ENCODE assay signal across 8 cellular contexts in the genomic region with DNA sequence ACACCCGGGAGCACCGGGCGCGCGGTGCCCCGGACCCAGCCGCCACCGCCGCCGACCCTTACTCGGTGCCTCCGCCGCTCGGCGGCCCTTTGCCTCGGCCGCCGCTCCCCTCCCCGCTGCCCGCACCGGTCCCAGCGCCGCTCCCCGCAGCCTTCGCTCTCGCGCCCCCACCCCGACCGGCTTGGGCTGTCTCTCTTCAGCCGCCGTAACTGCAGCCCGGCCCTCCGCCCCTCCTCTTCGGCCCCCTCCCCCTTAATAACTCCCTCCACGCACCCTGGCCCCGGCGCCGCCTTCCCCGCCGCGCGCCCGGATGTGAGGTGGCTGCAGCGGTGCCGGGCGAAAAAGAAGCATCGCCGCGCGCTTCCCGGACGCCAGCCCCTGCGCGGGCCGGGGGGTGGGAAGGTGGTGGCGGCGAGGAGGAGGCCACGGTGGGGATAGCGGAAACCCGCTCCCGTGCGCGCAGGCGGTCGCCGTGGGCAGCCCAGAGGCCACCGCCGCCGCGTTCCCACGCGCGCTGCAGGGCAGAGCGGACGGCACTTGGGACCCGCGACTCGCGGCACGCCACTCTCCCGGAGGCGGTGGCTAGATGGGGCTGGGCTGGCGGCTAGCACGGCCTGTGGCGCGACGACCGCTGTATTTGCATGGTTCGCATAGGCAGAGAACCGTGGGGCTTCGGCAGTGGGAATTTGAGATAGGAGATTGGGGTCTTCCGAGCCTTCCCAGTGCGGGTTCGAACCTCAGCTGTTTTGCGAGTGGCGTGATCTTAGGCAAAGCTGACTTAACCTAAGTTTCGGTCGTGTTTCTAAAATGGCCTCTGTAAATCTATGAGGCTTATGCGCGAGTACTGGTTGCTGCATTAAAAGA. TPM values are rescaled to one million over a fixed set of nuclear protein-coding genes. Genes with fewer than 3 reads are reported as not detected.
DNase-seq lines count a peak whose midpoint lies in the region; ATAC-seq, FAIRE-seq and TF ChIP-seq lines count a peak whose summit lies in the region.

A gene with protein sequence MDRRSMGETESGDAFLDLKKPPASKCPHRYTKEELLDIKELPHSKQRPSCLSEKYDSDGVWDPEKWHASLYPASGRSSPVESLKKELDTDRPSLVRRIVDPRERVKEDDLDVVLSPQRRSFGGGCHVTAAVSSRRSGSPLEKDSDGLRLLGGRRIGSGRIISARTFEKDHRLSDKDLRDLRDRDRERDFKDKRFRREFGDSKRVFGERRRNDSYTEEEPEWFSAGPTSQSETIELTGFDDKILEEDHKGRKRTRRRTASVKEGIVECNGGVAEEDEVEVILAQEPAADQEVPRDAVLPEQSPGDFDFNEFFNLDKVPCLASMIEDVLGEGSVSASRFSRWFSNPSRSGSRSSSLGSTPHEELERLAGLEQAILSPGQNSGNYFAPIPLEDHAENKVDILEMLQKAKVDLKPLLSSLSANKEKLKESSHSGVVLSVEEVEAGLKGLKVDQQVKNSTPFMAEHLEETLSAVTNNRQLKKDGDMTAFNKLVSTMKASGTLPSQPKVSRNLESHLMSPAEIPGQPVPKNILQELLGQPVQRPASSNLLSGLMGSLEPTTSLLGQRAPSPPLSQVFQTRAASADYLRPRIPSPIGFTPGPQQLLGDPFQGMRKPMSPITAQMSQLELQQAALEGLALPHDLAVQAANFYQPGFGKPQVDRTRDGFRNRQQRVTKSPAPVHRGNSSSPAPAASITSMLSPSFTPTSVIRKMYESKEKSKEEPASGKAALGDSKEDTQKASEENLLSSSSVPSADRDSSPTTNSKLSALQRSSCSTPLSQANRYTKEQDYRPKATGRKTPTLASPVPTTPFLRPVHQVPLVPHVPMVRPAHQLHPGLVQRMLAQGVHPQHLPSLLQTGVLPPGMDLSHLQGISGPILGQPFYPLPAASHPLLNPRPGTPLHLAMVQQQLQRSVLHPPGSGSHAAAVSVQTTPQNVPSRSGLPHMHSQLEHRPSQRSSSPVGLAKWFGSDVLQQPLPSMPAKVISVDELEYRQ (minus strand): TSS at position 211 of the 864 bp plus-strand sequence. CDS start 1,124 bp downstream, outside the sequence.

- POLR2A ChIA-PET in GM10248 (lab: Yijun Ruan, JAX): interaction anchor here (1.3 kb wide), 1 partner anchor 13 kb away, joined by 4 read pairs; no protein-coding TSS in a partner anchor

- no peaks in the 10 kb centered on the region for H3K36me3 Mint-ChIP-seq in astrocyte (ENCODE audit: low read depth, unreplicated experiment)

- no peak for TF ChIP-seq POLR2A in vagina (IDR thresholded peaks at IDR 0.05)

- no peaks in the 10 kb centered on the region for H3K27me3 Mint-ChIP-seq in astrocyte (ENCODE audit: low read depth, unreplicated experiment)

- H3K27ac ChIP-seq in astrocyte (ENCODE audit: low read depth, low read length) (peak within 1 kb of the TSS; percentile 97), vagina (peak within 1 kb of the TSS; percentile 89)

- peak within 1 kb of the TSS; percentile 94 for H3K4me2 ChIP-seq in astrocyte (ENCODE audit: low read length)

- intact Hi-C loops in vagina (cut with DNase I): loop anchor here (10.0 kb wide), 1 partner anchor 535 kb away; no protein-coding TSS in a partner anchor

- DNase-seq in GM10248 (ENCODE audit: extremely low spot score) (peak; percentile 90), NCI-H128 (lab: John Stamatoyannopoulos, UW; ENCODE audit: unreplicated experiment) (peak; percentile 16), T-helper 9 cell (peak; percentile 80), astrocyte (ENCODE audit: low read depth) (peak; percentile 77), hepatic stellate cell (ENCODE audit: low spot score) (peak; percentile 90), renal cortical epithelial cell (ENCODE audit: low read depth) (peak; percentile 36), vagina (ENCODE audit: extremely low spot score in 2 of 2) (no peak)

- ATAC-seq in HG02571 (IDR thresholded peaks at IDR 0.05; ENCODE audit: unreplicated experiment): peak; percentile 41

- H3K79me2 ChIP-seq in astrocyte (ENCODE audit: insufficient read depth, low read length): peaks cover 32% of the 10 kb centered on the region

- no peaks in the 10 kb centered on the region for H3K9me3 ChIP-seq in astrocyte (ENCODE audit: insufficient read depth, low read depth, low read length)
- no peaks in the 10 kb centered on the region for H3K9me3 ChIP-seq in vagina

- H3K4me3 ChIP-seq in astrocyte (ENCODE audit: insufficient read depth, low read depth, low read length) (peak within 1 kb of the TSS; percentile 79), vagina (peak within 1 kb of the TSS; percentile 63 to 82)

- H3K9me3 Mint-ChIP-seq in astrocyte (ENCODE audit: unreplicated experiment): no peaks in the 10 kb centered on the region

- peak within 1 kb of the TSS; percentile 92 for H3K9ac ChIP-seq in astrocyte (ENCODE audit: low read length)

- H3K27ac Mint-ChIP-seq in astrocyte (ENCODE audit: unreplicated experiment): peak within 1 kb of the TSS; percentile 99

- TF ChIP-seq CTCF in GM10248 (IDR thresholded peaks at IDR 0.05; ENCODE audit: control extremely low read depth, extremely low read depth, low read depth, missing control alignments): no peak
- no peak for TF ChIP-seq CTCF in astrocyte (IDR thresholded peaks at IDR 0.05; ENCODE audit: insufficient read depth, low read depth, low read length)
- TF ChIP-seq CTCF in vagina (IDR thresholded peaks at IDR 0.05): peak in 1 of 3 experiments; percentile 19

- no peak for FAIRE-seq in astrocyte (lab: Jason Lieb, UNC)

- peaks cover 16% of the 10 kb centered on the region for H3K4me1 ChIP-seq in astrocyte (ENCODE audit: insufficient read depth, low read length)
- peaks cover 42% of the 10 kb centered on the region for H3K4me1 ChIP-seq in vagina

- H3K36me3 ChIP-seq in astrocyte (ENCODE audit: insufficient read depth, low read length) (peaks cover 3% of the 10 kb centered on the region), vagina (peaks cover 0 to 6% of the 10 kb centered on the region in 2 donors)

- CTCF ChIA-PET in GM10248 (lab: Yijun Ruan, JAX): interaction anchor here (1.0 to 1.3 kb wide), 2 partner anchors 42 to 72 kb away, joined by 3 read pairs; no protein-coding TSS in a partner anchor

- H4K20me1 ChIP-seq in astrocyte (ENCODE audit: insufficient read depth, low read length): peaks cover 9% of the 10 kb centered on the region

- H3K27me3 ChIP-seq in astrocyte (ENCODE audit: insufficient read depth, low read length): no peaks in the 10 kb centered on the region
- no peaks in the 10 kb centered on the region for H3K27me3 ChIP-seq in vagina

- peak within 1 kb of the TSS; percentile 98 for H3K4me3 Mint-ChIP-seq in astrocyte (ENCODE audit: unreplicated experiment)

- peak within 1 kb of the TSS; percentile 92 for H2AFZ ChIP-seq in astrocyte (ENCODE audit: low read depth, low read length)

- peaks cover 13% of the 10 kb centered on the region for H3K4me1 Mint-ChIP-seq in astrocyte (ENCODE audit: low read depth, unreplicated experiment)

RNA-seq across cellular contexts. Expression of the gene that starts here (rescaled TPM):
- 24.3 and 27.0 TPM in 2 replicates for total RNA-seq in astrocyte
- total RNA-seq in renal cortical epithelial cell: 7.1 and 19.1 TPM in 2 replicates
- total RNA-seq in vagina: 24.6 TPM

Comparison
In these comparisons a context has a peak if more than half of its experiments do, and no peak if none do; other contexts are left out.
1. DNase-seq: peak in GM10248 (single experiment), NCI-H128 (single experiment), T-helper 9 cell (single experiment), astrocyte (single experiment), hepatic stellate cell (single experiment) and renal cortical epithelial cell (single experiment); none in vagina (0 of 2).